Comparison of ENCODE assay signal across 1 cellular context in the genomic region with DNA sequence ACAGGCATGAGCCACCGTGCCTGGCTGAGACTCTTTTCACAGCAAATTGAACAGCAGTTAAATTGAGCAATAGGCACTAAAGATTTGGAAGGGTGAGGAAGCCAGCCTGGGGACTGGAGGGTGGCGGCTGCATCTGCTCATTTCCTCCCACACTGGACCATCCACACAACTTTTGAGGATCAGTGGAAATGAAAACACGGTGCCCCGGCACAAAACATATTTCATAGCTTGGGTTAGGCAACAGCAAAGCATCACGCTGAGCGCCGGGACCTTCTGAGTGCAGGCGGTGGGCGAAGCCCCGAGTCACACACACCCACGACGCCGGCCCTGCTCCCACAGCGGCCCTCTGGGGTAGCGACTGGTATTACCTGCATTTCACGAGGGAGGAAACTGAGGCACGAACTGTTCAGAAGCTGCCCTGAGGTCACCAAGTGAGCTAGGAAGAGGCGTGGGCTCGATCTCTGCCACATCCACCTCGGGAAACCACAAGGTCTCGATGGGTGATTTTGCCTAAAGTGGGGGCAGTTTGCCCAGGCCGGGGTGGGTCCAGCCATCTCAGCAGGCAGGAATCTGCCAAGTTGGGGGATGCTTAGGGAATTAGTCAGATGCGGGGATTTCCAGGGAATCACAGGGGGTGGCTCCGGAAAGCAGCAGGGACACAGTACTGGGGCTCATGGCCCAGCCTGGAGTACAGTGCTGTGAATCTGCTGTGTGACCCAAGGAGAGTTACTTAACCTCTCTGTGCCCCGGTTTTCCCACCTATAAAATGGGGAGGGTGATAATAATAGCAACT.
A peak's percentile ranks its signal among the peaks of the same experiment; 100 is the strongest.
TF ChIP-seq lines count a peak whose summit lies in the region.

No MANE protein-coding gene starts in this region.

TF ChIP-seq in K562, 482 proteins besides CTCF, POLR2A, EP300 and RAD21 (continues in another document):
- TF ChIP-seq, protein P1, sequence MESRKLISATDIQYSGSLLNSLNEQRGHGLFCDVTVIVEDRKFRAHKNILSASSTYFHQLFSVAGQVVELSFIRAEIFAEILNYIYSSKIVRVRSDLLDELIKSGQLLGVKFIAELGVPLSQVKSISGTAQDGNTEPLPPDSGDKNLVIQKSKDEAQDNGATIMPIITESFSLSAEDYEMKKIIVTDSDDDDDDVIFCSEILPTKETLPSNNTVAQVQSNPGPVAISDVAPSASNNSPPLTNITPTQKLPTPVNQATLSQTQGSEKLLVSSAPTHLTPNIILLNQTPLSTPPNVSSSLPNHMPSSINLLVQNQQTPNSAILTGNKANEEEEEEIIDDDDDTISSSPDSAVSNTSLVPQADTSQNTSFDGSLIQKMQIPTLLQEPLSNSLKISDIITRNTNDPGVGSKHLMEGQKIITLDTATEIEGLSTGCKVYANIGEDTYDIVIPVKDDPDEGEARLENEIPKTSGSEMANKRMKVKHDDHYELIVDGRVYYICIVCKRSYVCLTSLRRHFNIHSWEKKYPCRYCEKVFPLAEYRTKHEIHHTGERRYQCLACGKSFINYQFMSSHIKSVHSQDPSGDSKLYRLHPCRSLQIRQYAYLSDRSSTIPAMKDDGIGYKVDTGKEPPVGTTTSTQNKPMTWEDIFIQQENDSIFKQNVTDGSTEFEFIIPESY (CRISPR knock-in tag; IDR thresholded peaks at IDR 0.05): 0 out of 2 replicates have a peak, but pooled peaks have one; percentile 58
- TF ChIP-seq CHD4 (IDR thresholded peaks at IDR 0.05; ENCODE audit: insufficient read depth, insufficient replicate concordance, low read depth, low read length, poor library complexity, severe bottlenecking) (no peak), IFI16 (CRISPR knock-in tag; IDR thresholded peaks at IDR 0.05) (no peak), CREBBP (IDR thresholded peaks at IDR 0.05; ENCODE audit: low read depth, low read length) (no peak), CCNT2 (IDR thresholded peaks at IDR 0.05; ENCODE audit: borderline replicate concordance, extremely low read depth, insufficient read length, low read depth, low read length) (no peak), KAT7 (CRISPR knock-in tag; IDR thresholded peaks at IDR 0.05; ENCODE audit: borderline replicate concordance) (no peak), ZKSCAN8 (CRISPR knock-in tag; IDR thresholded peaks at IDR 0.05) (no peak), ZZZ3 (IDR thresholded peaks at IDR 0.05) (no peak), NCOR1 (IDR thresholded peaks at IDR 0.05) (no peak), RBM14 (IDR thresholded peaks at IDR 0.05; ENCODE audit: borderline replicate concordance, insufficient read depth, low read depth, low read length) (no peak), HDAC2 (IDR thresholded peaks at IDR 0.05) (peak; percentile 81), NCOA4 (IDR thresholded peaks at IDR 0.05; ENCODE audit: partially characterized antibody) (no peak), L3MBTL2 (IDR thresholded peaks at IDR 0.05) (no peak), ADNP (tag; IDR thresholded peaks at IDR 0.05) (peak; percentile 70; the same call in 1 of the 2 replicates), ZKSCAN3 (CRISPR knock-in tag; IDR thresholded peaks at IDR 0.05) (no peak), ZNF263 (CRISPR knock-in tag; IDR thresholded peaks at IDR 0.05; ENCODE audit: borderline replicate concordance) (no peak), SNIP1 (IDR thresholded peaks at IDR 0.05; ENCODE audit: low read depth) (no peak), SRF (CRISPR knock-in tag; IDR thresholded peaks at IDR 0.05) (no peak), NRF1 (conservative IDR thresholded peaks at IDR 0.05 in 1 of 2, IDR thresholded peaks at IDR 0.05 in 1 of 2) (no peak), NR1H2 (CRISPR knock-in tag; IDR thresholded peaks at IDR 0.05) (no peak), ZNF12 (CRISPR knock-in tag; IDR thresholded peaks at IDR 0.05) (no peak), NFATC3 (IDR thresholded peaks at IDR 0.05) (no peak), ZNF174 (CRISPR knock-in tag; IDR thresholded peaks at IDR 0.05) (no peak)
- TF ChIP-seq, protein P2, sequence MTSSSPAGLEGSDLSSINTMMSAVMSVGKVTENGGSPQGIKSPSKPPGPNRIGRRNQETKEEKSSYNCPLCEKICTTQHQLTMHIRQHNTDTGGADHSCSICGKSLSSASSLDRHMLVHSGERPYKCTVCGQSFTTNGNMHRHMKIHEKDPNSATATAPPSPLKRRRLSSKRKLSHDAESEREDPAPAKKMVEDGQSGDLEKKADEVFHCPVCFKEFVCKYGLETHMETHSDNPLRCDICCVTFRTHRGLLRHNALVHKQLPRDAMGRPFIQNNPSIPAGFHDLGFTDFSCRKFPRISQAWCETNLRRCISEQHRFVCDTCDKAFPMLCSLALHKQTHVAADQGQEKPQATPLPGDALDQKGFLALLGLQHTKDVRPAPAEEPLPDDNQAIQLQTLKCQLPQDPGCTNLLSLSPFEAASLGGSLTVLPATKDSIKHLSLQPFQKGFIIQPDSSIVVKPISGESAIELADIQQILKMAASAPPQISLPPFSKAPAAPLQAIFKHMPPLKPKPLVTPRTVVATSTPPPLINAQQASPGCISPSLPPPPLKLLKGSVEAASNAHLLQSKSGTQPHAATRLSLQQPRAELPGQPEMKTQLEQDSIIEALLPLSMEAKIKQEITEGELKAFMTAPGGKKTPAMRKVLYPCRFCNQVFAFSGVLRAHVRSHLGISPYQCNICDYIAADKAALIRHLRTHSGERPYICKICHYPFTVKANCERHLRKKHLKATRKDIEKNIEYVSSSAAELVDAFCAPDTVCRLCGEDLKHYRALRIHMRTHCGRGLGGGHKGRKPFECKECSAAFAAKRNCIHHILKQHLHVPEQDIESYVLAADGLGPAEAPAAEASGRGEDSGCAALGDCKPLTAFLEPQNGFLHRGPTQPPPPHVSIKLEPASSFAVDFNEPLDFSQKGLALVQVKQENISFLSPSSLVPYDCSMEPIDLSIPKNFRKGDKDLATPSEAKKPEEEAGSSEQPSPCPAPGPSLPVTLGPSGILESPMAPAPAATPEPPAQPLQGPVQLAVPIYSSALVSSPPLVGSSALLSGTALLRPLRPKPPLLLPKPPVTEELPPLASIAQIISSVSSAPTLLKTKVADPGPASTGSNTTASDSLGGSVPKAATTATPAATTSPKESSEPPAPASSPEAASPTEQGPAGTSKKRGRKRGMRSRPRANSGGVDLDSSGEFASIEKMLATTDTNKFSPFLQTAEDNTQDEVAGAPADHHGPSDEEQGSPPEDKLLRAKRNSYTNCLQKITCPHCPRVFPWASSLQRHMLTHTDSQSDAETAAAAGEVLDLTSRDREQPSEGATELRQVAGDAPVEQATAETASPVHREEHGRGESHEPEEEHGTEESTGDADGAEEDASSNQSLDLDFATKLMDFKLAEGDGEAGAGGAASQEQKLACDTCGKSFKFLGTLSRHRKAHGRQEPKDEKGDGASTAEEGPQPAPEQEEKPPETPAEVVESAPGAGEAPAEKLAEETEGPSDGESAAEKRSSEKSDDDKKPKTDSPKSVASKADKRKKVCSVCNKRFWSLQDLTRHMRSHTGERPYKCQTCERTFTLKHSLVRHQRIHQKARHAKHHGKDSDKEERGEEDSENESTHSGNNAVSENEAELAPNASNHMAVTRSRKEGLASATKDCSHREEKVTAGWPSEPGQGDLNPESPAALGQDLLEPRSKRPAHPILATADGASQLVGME (CRISPR knock-in tag; IDR thresholded peaks at IDR 0.05): no peak
- TF ChIP-seq, protein P3, sequence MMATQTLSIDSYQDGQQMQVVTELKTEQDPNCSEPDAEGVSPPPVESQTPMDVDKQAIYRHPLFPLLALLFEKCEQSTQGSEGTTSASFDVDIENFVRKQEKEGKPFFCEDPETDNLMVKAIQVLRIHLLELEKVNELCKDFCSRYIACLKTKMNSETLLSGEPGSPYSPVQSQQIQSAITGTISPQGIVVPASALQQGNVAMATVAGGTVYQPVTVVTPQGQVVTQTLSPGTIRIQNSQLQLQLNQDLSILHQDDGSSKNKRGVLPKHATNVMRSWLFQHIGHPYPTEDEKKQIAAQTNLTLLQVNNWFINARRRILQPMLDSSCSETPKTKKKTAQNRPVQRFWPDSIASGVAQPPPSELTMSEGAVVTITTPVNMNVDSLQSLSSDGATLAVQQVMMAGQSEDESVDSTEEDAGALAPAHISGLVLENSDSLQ (IDR thresholded peaks at IDR 0.05): no peak
- TF ChIP-seq, protein P4, sequence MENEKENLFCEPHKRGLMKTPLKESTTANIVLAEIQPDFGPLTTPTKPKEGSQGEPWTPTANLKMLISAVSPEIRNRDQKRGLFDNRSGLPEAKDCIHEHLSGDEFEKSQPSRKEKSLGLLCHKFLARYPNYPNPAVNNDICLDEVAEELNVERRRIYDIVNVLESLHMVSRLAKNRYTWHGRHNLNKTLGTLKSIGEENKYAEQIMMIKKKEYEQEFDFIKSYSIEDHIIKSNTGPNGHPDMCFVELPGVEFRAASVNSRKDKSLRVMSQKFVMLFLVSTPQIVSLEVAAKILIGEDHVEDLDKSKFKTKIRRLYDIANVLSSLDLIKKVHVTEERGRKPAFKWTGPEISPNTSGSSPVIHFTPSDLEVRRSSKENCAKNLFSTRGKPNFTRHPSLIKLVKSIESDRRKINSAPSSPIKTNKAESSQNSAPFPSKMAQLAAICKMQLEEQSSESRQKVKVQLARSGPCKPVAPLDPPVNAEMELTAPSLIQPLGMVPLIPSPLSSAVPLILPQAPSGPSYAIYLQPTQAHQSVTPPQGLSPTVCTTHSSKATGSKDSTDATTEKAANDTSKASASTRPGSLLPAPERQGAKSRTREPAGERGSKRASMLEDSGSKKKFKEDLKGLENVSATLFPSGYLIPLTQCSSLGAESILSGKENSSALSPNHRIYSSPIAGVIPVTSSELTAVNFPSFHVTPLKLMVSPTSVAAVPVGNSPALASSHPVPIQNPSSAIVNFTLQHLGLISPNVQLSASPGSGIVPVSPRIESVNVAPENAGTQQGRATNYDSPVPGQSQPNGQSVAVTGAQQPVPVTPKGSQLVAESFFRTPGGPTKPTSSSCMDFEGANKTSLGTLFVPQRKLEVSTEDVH (IDR thresholded peaks at IDR 0.05; ENCODE audit: low read depth, partially characterized antibody): no peak
- TF ChIP-seq, protein P5, sequence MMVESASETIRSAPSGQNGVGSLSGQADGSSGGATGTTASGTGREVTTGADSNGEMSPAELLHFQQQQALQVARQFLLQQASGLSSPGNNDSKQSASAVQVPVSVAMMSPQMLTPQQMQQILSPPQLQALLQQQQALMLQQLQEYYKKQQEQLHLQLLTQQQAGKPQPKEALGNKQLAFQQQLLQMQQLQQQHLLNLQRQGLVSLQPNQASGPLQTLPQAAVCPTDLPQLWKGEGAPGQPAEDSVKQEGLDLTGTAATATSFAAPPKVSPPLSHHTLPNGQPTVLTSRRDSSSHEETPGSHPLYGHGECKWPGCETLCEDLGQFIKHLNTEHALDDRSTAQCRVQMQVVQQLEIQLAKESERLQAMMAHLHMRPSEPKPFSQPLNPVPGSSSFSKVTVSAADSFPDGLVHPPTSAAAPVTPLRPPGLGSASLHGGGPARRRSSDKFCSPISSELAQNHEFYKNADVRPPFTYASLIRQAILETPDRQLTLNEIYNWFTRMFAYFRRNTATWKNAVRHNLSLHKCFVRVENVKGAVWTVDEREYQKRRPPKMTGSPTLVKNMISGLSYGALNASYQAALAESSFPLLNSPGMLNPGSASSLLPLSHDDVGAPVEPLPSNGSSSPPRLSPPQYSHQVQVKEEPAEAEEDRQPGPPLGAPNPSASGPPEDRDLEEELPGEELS (CRISPR knock-in tag; IDR thresholded peaks at IDR 0.05; ENCODE audit: borderline replicate concordance): no peak
- TF ChIP-seq, protein P6, sequence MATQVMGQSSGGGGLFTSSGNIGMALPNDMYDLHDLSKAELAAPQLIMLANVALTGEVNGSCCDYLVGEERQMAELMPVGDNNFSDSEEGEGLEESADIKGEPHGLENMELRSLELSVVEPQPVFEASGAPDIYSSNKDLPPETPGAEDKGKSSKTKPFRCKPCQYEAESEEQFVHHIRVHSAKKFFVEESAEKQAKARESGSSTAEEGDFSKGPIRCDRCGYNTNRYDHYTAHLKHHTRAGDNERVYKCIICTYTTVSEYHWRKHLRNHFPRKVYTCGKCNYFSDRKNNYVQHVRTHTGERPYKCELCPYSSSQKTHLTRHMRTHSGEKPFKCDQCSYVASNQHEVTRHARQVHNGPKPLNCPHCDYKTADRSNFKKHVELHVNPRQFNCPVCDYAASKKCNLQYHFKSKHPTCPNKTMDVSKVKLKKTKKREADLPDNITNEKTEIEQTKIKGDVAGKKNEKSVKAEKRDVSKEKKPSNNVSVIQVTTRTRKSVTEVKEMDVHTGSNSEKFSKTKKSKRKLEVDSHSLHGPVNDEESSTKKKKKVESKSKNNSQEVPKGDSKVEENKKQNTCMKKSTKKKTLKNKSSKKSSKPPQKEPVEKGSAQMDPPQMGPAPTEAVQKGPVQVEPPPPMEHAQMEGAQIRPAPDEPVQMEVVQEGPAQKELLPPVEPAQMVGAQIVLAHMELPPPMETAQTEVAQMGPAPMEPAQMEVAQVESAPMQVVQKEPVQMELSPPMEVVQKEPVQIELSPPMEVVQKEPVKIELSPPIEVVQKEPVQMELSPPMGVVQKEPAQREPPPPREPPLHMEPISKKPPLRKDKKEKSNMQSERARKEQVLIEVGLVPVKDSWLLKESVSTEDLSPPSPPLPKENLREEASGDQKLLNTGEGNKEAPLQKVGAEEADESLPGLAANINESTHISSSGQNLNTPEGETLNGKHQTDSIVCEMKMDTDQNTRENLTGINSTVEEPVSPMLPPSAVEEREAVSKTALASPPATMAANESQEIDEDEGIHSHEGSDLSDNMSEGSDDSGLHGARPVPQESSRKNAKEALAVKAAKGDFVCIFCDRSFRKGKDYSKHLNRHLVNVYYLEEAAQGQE (CRISPR knock-in tag; IDR thresholded peaks at IDR 0.05; ENCODE audit: low read depth): no peak
- TF ChIP-seq, protein P7, sequence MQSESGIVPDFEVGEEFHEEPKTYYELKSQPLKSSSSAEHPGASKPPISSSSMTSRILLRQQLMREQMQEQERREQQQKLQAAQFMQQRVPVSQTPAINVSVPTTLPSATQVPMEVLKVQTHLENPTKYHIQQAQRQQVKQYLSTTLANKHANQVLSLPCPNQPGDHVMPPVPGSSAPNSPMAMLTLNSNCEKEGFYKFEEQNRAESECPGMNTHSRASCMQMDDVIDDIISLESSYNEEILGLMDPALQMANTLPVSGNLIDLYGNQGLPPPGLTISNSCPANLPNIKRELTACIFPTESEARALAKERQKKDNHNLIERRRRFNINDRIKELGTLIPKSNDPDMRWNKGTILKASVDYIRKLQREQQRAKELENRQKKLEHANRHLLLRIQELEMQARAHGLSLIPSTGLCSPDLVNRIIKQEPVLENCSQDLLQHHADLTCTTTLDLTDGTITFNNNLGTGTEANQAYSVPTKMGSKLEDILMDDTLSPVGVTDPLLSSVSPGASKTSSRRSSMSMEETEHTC (IDR thresholded peaks at IDR 0.05): no peak
- TF ChIP-seq, protein P8, sequence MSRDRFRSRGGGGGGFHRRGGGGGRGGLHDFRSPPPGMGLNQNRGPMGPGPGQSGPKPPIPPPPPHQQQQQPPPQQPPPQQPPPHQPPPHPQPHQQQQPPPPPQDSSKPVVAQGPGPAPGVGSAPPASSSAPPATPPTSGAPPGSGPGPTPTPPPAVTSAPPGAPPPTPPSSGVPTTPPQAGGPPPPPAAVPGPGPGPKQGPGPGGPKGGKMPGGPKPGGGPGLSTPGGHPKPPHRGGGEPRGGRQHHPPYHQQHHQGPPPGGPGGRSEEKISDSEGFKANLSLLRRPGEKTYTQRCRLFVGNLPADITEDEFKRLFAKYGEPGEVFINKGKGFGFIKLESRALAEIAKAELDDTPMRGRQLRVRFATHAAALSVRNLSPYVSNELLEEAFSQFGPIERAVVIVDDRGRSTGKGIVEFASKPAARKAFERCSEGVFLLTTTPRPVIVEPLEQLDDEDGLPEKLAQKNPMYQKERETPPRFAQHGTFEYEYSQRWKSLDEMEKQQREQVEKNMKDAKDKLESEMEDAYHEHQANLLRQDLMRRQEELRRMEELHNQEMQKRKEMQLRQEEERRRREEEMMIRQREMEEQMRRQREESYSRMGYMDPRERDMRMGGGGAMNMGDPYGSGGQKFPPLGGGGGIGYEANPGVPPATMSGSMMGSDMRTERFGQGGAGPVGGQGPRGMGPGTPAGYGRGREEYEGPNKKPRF (IDR thresholded peaks at IDR 0.05; ENCODE audit: low read depth, low read length): no peak
